Comparison of ENCODE assay signal across 16 cellular contexts in the genomic region with DNA sequence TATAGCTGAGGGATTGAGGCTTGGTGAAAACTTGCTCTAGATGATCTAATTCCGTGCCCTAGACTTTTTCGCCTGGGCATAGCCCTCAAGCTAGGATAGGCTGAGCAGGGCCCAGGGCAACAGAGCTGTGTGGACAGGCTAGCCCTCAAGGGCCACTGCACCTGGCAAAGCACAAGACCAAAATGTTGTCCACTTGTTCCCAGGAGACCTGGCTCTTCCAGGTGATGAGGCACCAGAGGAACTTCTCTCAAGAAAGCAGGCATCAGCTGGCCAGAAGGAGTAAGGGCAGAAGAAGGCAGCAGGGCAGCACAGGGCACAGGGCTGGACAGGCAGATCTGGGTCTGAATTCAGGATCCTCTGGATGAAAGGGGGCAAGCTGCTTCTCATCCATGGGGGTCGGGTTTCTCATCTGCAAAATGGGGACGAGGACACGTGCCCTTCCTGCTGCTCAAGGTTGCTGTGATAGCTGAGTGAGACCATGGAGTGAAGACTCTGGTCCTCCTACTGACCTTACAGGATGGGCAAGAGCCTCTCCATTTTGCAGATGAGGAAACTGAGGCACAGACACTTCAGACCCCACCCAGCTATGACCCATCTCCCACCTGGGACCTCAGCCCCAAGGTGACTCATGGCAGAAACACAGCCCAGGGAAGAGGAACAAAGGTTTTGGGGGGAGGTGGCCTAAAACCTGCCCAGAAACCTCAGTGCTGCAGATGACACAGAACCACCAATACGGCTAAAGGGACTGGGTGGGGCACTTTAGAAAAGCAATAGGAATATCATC.
"Had no signal": no experiment of that assay in that cellular context is flagged by ENCODE, and none has a peak within 500 bp of the region (broad histone marks: within the 10 kb centered on the region; RNA-seq: fewer than 3 reads in every experiment).

No MANE protein-coding gene starts in this region.

- H3K9me3 Mint-ChIP-seq: activated B cell treated with CpG ODN at 0.5 μM for 24 hours; activated naive CD8-positive, alpha-beta T cell treated with anti-CD3 and anti-CD28 coated beads for 36 hours; memory B cell; nephron; stimulated activated naive CD8-positive, alpha-beta T cell treated with anti-CD3 and anti-CD28 coated beads, Interleukin-15, Interleukin-2, amounts not matched to agents 100 ng/mL and 50 ng/mL, for 24 hours had no signal

- H3K27me3 ChIP-seq: breast epithelium, foreskin keratinocyte, testis had no signal

- H3K36me3 ChIP-seq: breast epithelium, left lung, sigmoid colon had no signal

- H3K27ac Mint-ChIP-seq: activated naive CD8-positive, alpha-beta T cell treated with anti-CD3 and anti-CD28 coated beads for 36 hours; memory B cell; nephron; stimulated activated naive CD8-positive, alpha-beta T cell treated with anti-CD3 and anti-CD28 coated beads, Interleukin-15, Interleukin-2, amounts not matched to agents 100 ng/mL and 50 ng/mL, for 24 hours had no signal

- DNase-seq: activated B cell treated with CpG ODN at 0.5 μM for 24 hours; activated CD4-positive, alpha-beta T cell treated with anti-CD3 and anti-CD28 coated beads, Interleukin-2, amount 50 U/mL, for 1 hour; activated gamma-delta T cell; activated naive CD8-positive, alpha-beta T cell treated with anti-CD3 and anti-CD28 coated beads for 36 hours; anterior cingulate cortex; foreskin keratinocyte; left lung; psoas muscle; sigmoid colon; T-helper 2 cell; testis had no signal

- H3K4me1 ChIP-seq: breast epithelium, foreskin keratinocyte had no signal

- H3K36me3 Mint-ChIP-seq: activated naive CD8-positive, alpha-beta T cell treated with anti-CD3 and anti-CD28 coated beads for 36 hours; memory B cell had no signal

- H3K4me3 ChIP-seq: breast epithelium, left lung, psoas muscle, sigmoid colon, testis had no signal

- H3K9me3 ChIP-seq: breast epithelium, left lung, psoas muscle, sigmoid colon, testis had no signal

- ATAC-seq: foreskin keratinocyte, left lung, psoas muscle had no signal

- H3K4me3 Mint-ChIP-seq: activated B cell treated with CpG ODN at 0.5 μM for 24 hours; activated naive CD8-positive, alpha-beta T cell treated with anti-CD3 and anti-CD28 coated beads for 36 hours; memory B cell; nephron; stimulated activated naive CD8-positive, alpha-beta T cell treated with anti-CD3 and anti-CD28 coated beads, Interleukin-15, Interleukin-2, amounts not matched to agents 100 ng/mL and 50 ng/mL, for 24 hours had no signal

- H3K27ac ChIP-seq: breast epithelium, foreskin keratinocyte, left lung, psoas muscle, sigmoid colon, testis had no signal

- FAIRE-seq: TTC549 had no signal

- H3K4me1 Mint-ChIP-seq: nephron had no signal
